In the genomic region with DNA sequence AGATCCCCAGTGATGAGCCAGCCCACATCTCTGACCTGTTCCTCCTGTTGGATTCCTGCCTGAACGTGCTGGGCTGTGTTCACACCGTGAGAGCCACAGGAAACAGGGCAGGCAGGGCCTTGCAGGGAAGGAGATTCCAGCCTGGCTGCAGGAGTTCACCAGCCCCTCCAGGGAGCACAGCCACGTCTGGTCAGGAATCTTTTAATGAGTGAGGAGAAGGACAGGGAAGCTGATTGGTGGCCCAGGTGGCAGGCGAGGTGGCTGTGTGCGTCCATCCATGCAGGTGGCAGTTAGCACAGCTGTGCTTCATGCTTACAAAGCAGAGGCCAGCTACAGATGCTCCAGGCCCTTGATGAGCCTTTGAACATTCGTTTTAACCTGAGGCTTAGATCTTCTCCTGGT, we compare ENCODE assay signal across 11 cellular contexts. TPM values are rescaled to one million over a fixed set of nuclear protein-coding genes. Genes with fewer than 3 reads are reported as not detected.
DNase-seq lines count a peak whose midpoint lies in the region; ATAC-seq and TF ChIP-seq lines count a peak whose summit lies in the region.
"Had no signal": no experiment of that assay in that cellular context is flagged by ENCODE, and none has a peak within 500 bp of the region (broad histone marks: within the 10 kb centered on the region; RNA-seq: fewer than 3 reads in every experiment).

No MANE protein-coding gene starts in this region.

- TF ChIP-seq CTCF in WTC11 (IDR thresholded peaks at IDR 0.05) = no peak
- TF ChIP-seq CTCF in prostate gland (IDR thresholded peaks at IDR 0.05) = no peak

- peaks cover 26% of the 10 kb centered on the region for H3K4me1 Mint-ChIP-seq in WTC11

- H3K4me3 ChIP-seq in prostate gland = no peak overlapping the region
- H3K4me3 ChIP-seq: testis had no signal

- POLR2A ChIA-PET in WTC11 (lab: Charles Lee) = no interaction called here

- no peaks in the 10 kb centered on the region for H3K4me1 ChIP-seq in prostate gland (replicated peaks)

- peak; percentile 28 for ATAC-seq in GM19351 (IDR thresholded peaks at IDR 0.05; ENCODE audit: unreplicated experiment)
- peak; percentile 17 for ATAC-seq in WTC11

- no peaks in the 10 kb centered on the region for H3K36me3 ChIP-seq in prostate gland

- CTCF ChIA-PET in WTC11 (lab: Charles Lee) = interaction anchor here (2.3 to 5.4 kb wide), 3 partner anchors 11 to 78 kb away, joined by 10 to 43 read pairs (median 23); partner anchors contain the start of gene LRRK1

- intact Hi-C loops in prostate gland (cut with DNase I) = no loop called here

- no peak for TF ChIP-seq POLR2A in prostate gland (IDR thresholded peaks at IDR 0.05)

- DNase-seq in HPDE6-E6E7 (ENCODE audit: extremely low spot score) (peak; percentile 73), WTC11 (ENCODE audit: low spot score) (no peak), prostate gland (ENCODE audit: low spot score) (peak; percentile 49), COLO829 (ENCODE audit: low spot score) (no peak), A172 (ENCODE audit: low spot score) (no peak), NCI-H748 treated with DMSO at 0.1 percent for 48 hours (lab: John Stamatoyannopoulos, UW) (no peak)
- DNase-seq: GDM1; NCI-H146; stimulated activated CD4-positive, alpha-beta T cell treated with anti-CD3 and anti-CD28 coated beads, Interleukin-4, amount 100 ng/mL, for 24 hours; testis had no signal

- H3K9me3 Mint-ChIP-seq in WTC11 = no peaks in the 10 kb centered on the region

- 27% methylated on average over 6 of the region's 6 CpGs for WGBS in prostate gland

- no peaks in the 10 kb centered on the region for H3K27me3 Mint-ChIP-seq in WTC11 (ENCODE audit: low read depth)

- no peaks in the 10 kb centered on the region for H3K36me3 Mint-ChIP-seq in WTC11

- H3K27me3 ChIP-seq in prostate gland (replicated peaks; ENCODE audit: insufficient read depth) = no peaks in the 10 kb centered on the region
- H3K27me3 ChIP-seq: testis had no signal

- H3K4me3 Mint-ChIP-seq in WTC11 = no peak overlapping the region

- no peak overlapping the region; the same call in 1 of the 2 replicates for H3K27ac Mint-ChIP-seq in WTC11

- no peaks in the 10 kb centered on the region for H3K9me3 ChIP-seq in prostate gland
- H3K9me3 ChIP-seq: testis had no signal

- H3K27ac ChIP-seq in prostate gland = peak overlapping the region; percentile 42 to 61
- H3K27ac ChIP-seq: testis had no signal

TF ChIP-seq in WTC11, 78 proteins besides CTCF, POLR2A, EP300 and RAD21:
- TF ChIP-seq, protein P1, sequence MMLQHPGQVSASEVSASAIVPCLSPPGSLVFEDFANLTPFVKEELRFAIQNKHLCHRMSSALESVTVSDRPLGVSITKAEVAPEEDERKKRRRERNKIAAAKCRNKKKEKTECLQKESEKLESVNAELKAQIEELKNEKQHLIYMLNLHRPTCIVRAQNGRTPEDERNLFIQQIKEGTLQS (CRISPR knock-in tag; conservative IDR thresholded peaks at IDR 0.05) = no peak
- TF ChIP-seq CREM (CRISPR knock-in tag; IDR thresholded peaks at IDR 0.05) (no peak), ZNF396 (CRISPR knock-in tag; IDR thresholded peaks at IDR 0.05; ENCODE audit: borderline replicate concordance) (no peak), ZNF671 (CRISPR knock-in tag; IDR thresholded peaks at IDR 0.05) (no peak), TEAD4 (CRISPR knock-in tag; IDR thresholded peaks at IDR 0.05) (no peak), NFYB (CRISPR knock-in tag; conservative IDR thresholded peaks at IDR 0.05; ENCODE audit: low read depth) (no peak), MXD4 (CRISPR knock-in tag; IDR thresholded peaks at IDR 0.05; ENCODE audit: borderline replicate concordance) (no peak), MYBL2 (CRISPR knock-in tag; IDR thresholded peaks at IDR 0.05) (no peak), FOXP1 (CRISPR knock-in tag; IDR thresholded peaks at IDR 0.05; ENCODE audit: borderline replicate concordance) (no peak), GABPB1 (CRISPR knock-in tag; IDR thresholded peaks at IDR 0.05) (no peak), AFF4 (CRISPR knock-in tag; IDR thresholded peaks at IDR 0.05; ENCODE audit: borderline replicate concordance) (no peak), ATF1 (CRISPR knock-in tag; IDR thresholded peaks at IDR 0.05) (no peak), ZNF512 (CRISPR knock-in tag; IDR thresholded peaks at IDR 0.05; ENCODE audit: borderline replicate concordance) (no peak)
- TF ChIP-seq, protein P2, sequence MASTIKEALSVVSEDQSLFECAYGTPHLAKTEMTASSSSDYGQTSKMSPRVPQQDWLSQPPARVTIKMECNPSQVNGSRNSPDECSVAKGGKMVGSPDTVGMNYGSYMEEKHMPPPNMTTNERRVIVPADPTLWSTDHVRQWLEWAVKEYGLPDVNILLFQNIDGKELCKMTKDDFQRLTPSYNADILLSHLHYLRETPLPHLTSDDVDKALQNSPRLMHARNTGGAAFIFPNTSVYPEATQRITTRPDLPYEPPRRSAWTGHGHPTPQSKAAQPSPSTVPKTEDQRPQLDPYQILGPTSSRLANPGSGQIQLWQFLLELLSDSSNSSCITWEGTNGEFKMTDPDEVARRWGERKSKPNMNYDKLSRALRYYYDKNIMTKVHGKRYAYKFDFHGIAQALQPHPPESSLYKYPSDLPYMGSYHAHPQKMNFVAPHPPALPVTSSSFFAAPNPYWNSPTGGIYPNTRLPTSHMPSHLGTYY (CRISPR knock-in tag; IDR thresholded peaks at IDR 0.05) = no peak
- TF ChIP-seq, protein P3, sequence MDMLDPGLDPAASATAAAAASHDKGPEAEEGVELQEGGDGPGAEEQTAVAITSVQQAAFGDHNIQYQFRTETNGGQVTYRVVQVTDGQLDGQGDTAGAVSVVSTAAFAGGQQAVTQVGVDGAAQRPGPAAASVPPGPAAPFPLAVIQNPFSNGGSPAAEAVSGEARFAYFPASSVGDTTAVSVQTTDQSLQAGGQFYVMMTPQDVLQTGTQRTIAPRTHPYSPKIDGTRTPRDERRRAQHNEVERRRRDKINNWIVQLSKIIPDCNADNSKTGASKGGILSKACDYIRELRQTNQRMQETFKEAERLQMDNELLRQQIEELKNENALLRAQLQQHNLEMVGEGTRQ (CRISPR knock-in tag; IDR thresholded peaks at IDR 0.05) = no peak

RNA-seq across cellular contexts. Expression of gene LRRK1, which starts 10.5 kb away (rescaled TPM):
- total RNA-seq in WTC11 (2021) (5.9 to 7.6 TPM (median 6.3 TPM) in 3 replicates), prostate gland (10 to 100 TPM; 18.6 to 20.3 TPM)
- 1.9 and 5.3 TPM in 2 replicates for total RNA-seq in A172 (2014; rRNA removed; shearing (Covaris generic))

RNA-seq across cellular contexts. Expression of gene ALDH1A3, which starts 50.0 kb away (rescaled TPM):
- total RNA-seq in WTC11 (2021) (9.9 to 14.0 TPM (median 10.7 TPM) in 3 replicates), prostate gland (100 to 1,000 TPM; 240 to 347 TPM)
- 17.3 and 17.6 TPM in 2 replicates for total RNA-seq in A172 (2014; rRNA removed; shearing (Covaris generic))

Comparison
In these comparisons a context has a peak if more than half of its experiments do, and no peak if none do; other contexts are left out.
1. DNase-seq: peak in HPDE6-E6E7 (single experiment) and prostate gland (single experiment); none in WTC11 (single experiment), COLO829 (single experiment), A172 (single experiment) and NCI-H748 treated with DMSO at 0.1 percent for 48 hours (single experiment).
2. RNA of gene ALDH1A3, which starts 50.0 kb away (total RNA-seq): 240 to 347 TPM in prostate gland; 17.3 to 17.6 TPM in A172 and 9.9 to 14.0 TPM in WTC11; every median in the first group is over 10 times any median in the second.